In the genomic region with DNA sequence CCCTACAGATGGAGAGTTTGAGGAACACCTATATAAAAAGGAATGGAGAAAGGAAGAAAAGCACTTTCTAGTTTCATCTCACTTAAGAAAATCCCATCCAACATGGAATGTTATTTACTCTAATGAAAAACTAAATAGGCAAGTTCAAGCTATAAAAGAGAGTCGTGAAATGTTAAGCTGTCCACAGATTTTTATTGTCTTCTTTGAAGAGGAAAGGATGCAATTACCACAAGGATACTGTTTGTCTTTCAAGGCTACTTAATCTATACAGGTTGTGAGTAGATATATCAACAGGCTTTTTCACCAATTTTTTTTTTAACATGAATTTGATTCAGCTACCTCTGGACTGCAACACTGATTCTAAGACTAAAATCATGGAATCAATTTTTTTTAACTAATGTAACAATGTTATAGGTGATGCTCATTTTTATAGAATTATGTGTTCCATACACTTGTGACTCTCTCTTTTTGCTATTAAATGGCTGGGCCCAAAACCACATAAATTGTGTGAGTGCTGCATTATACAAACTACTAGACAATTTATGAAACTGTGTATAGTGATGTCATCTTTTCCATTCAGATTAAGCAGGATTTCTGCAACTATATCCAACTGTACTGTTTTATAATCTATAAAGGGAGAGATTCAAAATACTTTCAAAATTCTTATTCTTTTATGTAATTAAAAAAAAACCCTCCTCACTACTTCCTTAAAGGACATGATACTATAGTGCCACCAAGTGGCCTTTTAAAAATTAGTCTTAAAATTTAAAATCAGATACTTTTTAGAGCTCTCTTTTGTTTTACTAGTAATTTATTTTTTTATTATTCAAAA, we compare ENCODE assay signal across 9 cellular contexts. TPM values are rescaled to one million over a fixed set of nuclear protein-coding genes. Genes with fewer than 3 reads are reported as not detected.
DNase-seq lines count a peak whose midpoint lies in the region; ATAC-seq, FAIRE-seq and TF ChIP-seq lines count a peak whose summit lies in the region.
"Had no signal": no experiment of that assay in that cellular context is flagged by ENCODE, and none has a peak within 500 bp of the region (broad histone marks: within the 10 kb centered on the region; RNA-seq: fewer than 3 reads in every experiment).

No MANE protein-coding gene starts in this region.

- TF ChIP-seq RAD21 in K562 (CRISPR knock-in tag; conservative IDR thresholded peaks at IDR 0.05 in 1 of 2, IDR thresholded peaks at IDR 0.05 in 1 of 2): peak; percentile 62 to 63

- no peak overlapping the region for H3K4me3 ChIP-seq in K562
- H3K4me3 ChIP-seq in right lobe of liver: no peak overlapping the region
- H3K4me3 ChIP-seq: BLaER1 treated with 17β-estradiol and CSF1 and Interleukin-3, amounts not matched to agents 10 nM and 100 nM had no signal

- H2AFZ ChIP-seq in K562 (ENCODE audit: low read depth, low read length): no peak overlapping the region

- in situ Hi-C loops in K562 (cut with MboI): no loop called here

- no peaks in the 10 kb centered on the region for H3K27me3 ChIP-seq in K562 (ENCODE audit: control insufficient read depth in 2 of 2, insufficient read depth in 2 of 2, low read length in 2 of 2)
- no peaks in the 10 kb centered on the region for H3K27me3 ChIP-seq in right lobe of liver
- H3K27me3 ChIP-seq: BLaER1 treated with 17β-estradiol and CSF1 and Interleukin-3, amounts not matched to agents 10 nM and 100 nM had no signal

- H3K4me1 ChIP-seq in K562 (replicated peaks in 1 of 2; ENCODE audit: control insufficient read depth in 2 of 2, insufficient read depth in 2 of 2, low read length in 2 of 2) (no peaks in the 10 kb centered on the region; a peak in 1 of 5 replicates), right lobe of liver (peaks cover 0 to 8% (median 2%) of the 10 kb centered on the region in 4 donors)
- H3K4me1 ChIP-seq: BLaER1 treated with 17β-estradiol and CSF1 and Interleukin-3, amounts not matched to agents 10 nM and 100 nM had no signal

- H3K27ac ChIP-seq in K562 (ENCODE audit: extremely low read depth, low read depth, low read length): no peak overlapping the region
- H3K27ac ChIP-seq in right lobe of liver: no peak overlapping the region
- H3K27ac ChIP-seq: BLaER1 treated with 17β-estradiol and CSF1 and Interleukin-3, amounts not matched to agents 10 nM and 100 nM had no signal

- H3K9ac ChIP-seq in K562 (ENCODE audit: insufficient read depth in 1 of 2, low read depth in 2 of 2, low read length in 2 of 2): no peak overlapping the region

- TF ChIP-seq CTCF in K562 (IDR thresholded peaks at IDR 0.05 in 2 of 3, conservative IDR thresholded peaks at IDR 0.05 in 1 of 3; ENCODE audit: insufficient read depth in 2 of 3, low read depth in 1 of 3, low read length in 3 of 3): peak in 2 of 3 experiments; percentile 42 to 64; a peak in 3 of 6 replicates
- peak; percentile 44 to 70 (median 64) for TF ChIP-seq CTCF in right lobe of liver (IDR thresholded peaks at IDR 0.05)

- no TSS peak for BruUV-seq in K562 (replicated peaks; lab: Mats Ljungman, UMichigan)

- H3K79me2 ChIP-seq in K562 (ENCODE audit: control insufficient read depth, insufficient read depth, low read length): no peaks in the 10 kb centered on the region

- no peak for TF ChIP-seq EP300 in K562 (IDR thresholded peaks at IDR 0.05; ENCODE audit: low read length)

- H3K9me3 ChIP-seq in K562 (replicated peaks; ENCODE audit: control insufficient read depth, insufficient read depth, low read depth, low read length) (no peaks in the 10 kb centered on the region), right lobe of liver (no peaks in the 10 kb centered on the region)
- H3K9me3 ChIP-seq: BLaER1 treated with 17β-estradiol and CSF1 and Interleukin-3, amounts not matched to agents 10 nM and 100 nM had no signal

- no peaks in the 10 kb centered on the region for H4K20me1 ChIP-seq in K562 (replicated peaks; ENCODE audit: control insufficient read depth, insufficient read depth, low read length)

- no peak for ATAC-seq in K562
- ATAC-seq in right lobe of liver: peak in 2 of 4 donors; percentile 43 to 44
- no peak for ATAC-seq in GM18861 (IDR thresholded peaks at IDR 0.05; ENCODE audit: unreplicated experiment)
- no peak for ATAC-seq in GM19467 (IDR thresholded peaks at IDR 0.05; ENCODE audit: unreplicated experiment)
- no peak for ATAC-seq in esophagus mucosa

- POLR2A ChIA-PET in K562 (lab: Yijun Ruan, JAX): interaction anchor here (0.6 to 2.2 kb wide), 5 partner anchors 11 to 417 kb away, joined by 3 to 8 read pairs (median 3); no protein-coding TSS in a partner anchor

- peak; percentile 42 for DNase-seq in NCI-H2107 treated with DMSO at 0.1 percent for 48 hours (lab: John Stamatoyannopoulos, UW; ENCODE audit: unreplicated experiment)
- DNase-seq in NCI-H2107 (lab: John Stamatoyannopoulos, UW): no peak
- peak; percentile 7 for DNase-seq in NCI-H345 treated with DMSO at 0.1 percent for 48 hours (lab: John Stamatoyannopoulos, UW; ENCODE audit: unreplicated experiment)
- DNase-seq in K562 (ENCODE audit: extremely low read depth in 1 of 4, low spot score in 3 of 4): peak in 2 of 4 experiments; percentile 10 to 34
- no peak for DNase-seq in right lobe of liver

- no peak for FAIRE-seq in K562 (lab: Jason Lieb, UNC)

- no peaks in the 10 kb centered on the region for H3K9me1 ChIP-seq in K562 (ENCODE audit: control insufficient read depth, insufficient read depth, low read length)

- H3K4me2 ChIP-seq in K562 (ENCODE audit: insufficient read depth, low read length): no peak overlapping the region
- H3K4me2 ChIP-seq: BLaER1 treated with 17β-estradiol and CSF1 and Interleukin-3, amounts not matched to agents 10 nM and 100 nM had no signal

- H3K36me3 ChIP-seq in K562 (ENCODE audit: control insufficient read depth, insufficient read depth, low read length) (no peaks in the 10 kb centered on the region; the same call in 2 of the 3 replicates), right lobe of liver (peaks cover 0 to 17% (median 0%) of the 10 kb centered on the region in 4 donors)

- TF ChIP-seq POLR2A in K562 (conservative IDR thresholded peaks at IDR 0.05) (no peak), right lobe of liver (IDR thresholded peaks at IDR 0.05) (no peak)

- intact Hi-C loops in K562 (cut with micrococcal nuclease) (loop anchor here (2.0 to 10.0 kb wide), 3 partner anchors 161 to 451 kb away; partner anchors contain the start of gene TM7SF3), right lobe of liver (cut with DNase I) (loop anchor here in 1 of 2 donors (5.0 kb wide), 1 partner anchor 289 kb away; no protein-coding TSS in a partner anchor)

- 63% methylated on average over 1 of the region's 1 CpG for WGBS in K562 (ENCODE audit: insufficient coverage, low coverage, missing lambda C conversion rate)
- 78% methylated on average over 1 of the region's 1 CpG for WGBS in right lobe of liver (ENCODE audit: insufficient coverage, low coverage, low lambda C conversion rate, missing lambda C conversion rate)

- CTCF ChIA-PET in K562 (lab: Yijun Ruan, JAX; ENCODE audit: low intra/inter-chr PET ratio): interaction anchor here (0.6 to 1.1 kb wide), 5 partner anchors 12 to 452 kb away, joined by 3 to 5 read pairs (median 3); no protein-coding TSS in a partner anchor

TF ChIP-seq in K562, 482 proteins besides CTCF, POLR2A, EP300 and RAD21 (continues in another document):
- TF ChIP-seq RBM25 (IDR thresholded peaks at IDR 0.05; ENCODE audit: low read depth, low read length, severe bottlenecking): no peak
- no peak for TF ChIP-seq ASH1L (IDR thresholded peaks at IDR 0.05; ENCODE audit: borderline replicate concordance, low read depth, partially characterized antibody)
- TF ChIP-seq BCLAF1 (IDR thresholded peaks at IDR 0.05; ENCODE audit: borderline replicate concordance in 1 of 2, control insufficient read depth in 1 of 2, low read depth in 2 of 2, low read length in 1 of 2): no peak
- TF ChIP-seq TCF3 (CRISPR knock-in tag; IDR thresholded peaks at IDR 0.05): no peak

RNA-seq across cellular contexts. Expression of gene BMAL2, which starts 26.7 kb away (rescaled TPM):
- not detected in 2 replicates for total RNA-seq in K562 (2011; cell fraction: chromatin; rRNA removed; ENCODE audit: low replicate concordance)
- total RNA-seq in K562 (2011; cell fraction: nucleolus; rRNA removed): not detected in 2 replicates
- 0.23 TPM in 1 of 2 replicates, not detected in the other for total RNA-seq in K562 (2011; cell fraction: nucleoplasm; rRNA removed)
- total RNA-seq in K562 (2014; rRNA removed) (0.16 and 0.50 TPM in 2 replicates), K562 (2014; rRNA removed; fragmentation: Illumina TruSeq; extraction: Trizol) (0.62 and 0.70 TPM in 2 replicates), K562 (2015; rRNA removed; fragmentation: Illumina TruSeq; extraction: Trizol) (0.45 and 0.72 TPM in 2 replicates), K562 (2021) (0.38 and 0.60 TPM in 2 replicates), right lobe of liver (10 to 100 TPM in 1 of 6 experiments, 1 to 10 TPM in 5; 2.6 to 22.5 (median 4.3) TPM), esophagus mucosa (58.3 TPM)
- polyA plus RNA-seq in K562 (2011; rRNA removed) (0.16 and 1.1 TPM in 2 replicates), K562 (2014; fragmentation: Illumina TruSeq; extraction: Trizol) (0.40 and 0.42 TPM in 2 replicates), K562 (2014; fragmentation: Nextera tagmentation; extraction: Ambion mirVana) (under 1 TPM; 0.01 to 0.04 TPM), K562 (2014; rRNA removed) (0.13 and 0.17 TPM in 2 replicates)
- polyA plus RNA-seq in K562 (2011; cell fraction: cytosol; rRNA removed): 0.04 TPM in 2 replicates
- polyA plus RNA-seq in K562 (2011; cell fraction: nucleus; rRNA removed): 0.07 and 0.11 TPM in 2 replicates
- polyA plus RNA-seq in K562 (2012): 0.35 and 0.36 TPM in 2 replicates
- polyA minus RNA-seq in K562 (2011; rRNA and poly(A)+ RNA removed): 0.30 and 0.74 TPM in 2 replicates
- polyA minus RNA-seq in K562 (2011; cell fraction: cytosol; rRNA and poly(A)+ RNA removed): 1.5 TPM in 1 of 2 replicates, not detected in the other
- polyA minus RNA-seq in K562 (2011; cell fraction: nucleus; rRNA and poly(A)+ RNA removed): 0.13 TPM in 1 of 2 replicates, not detected in the other

Comparison
In these comparisons a context has a peak if more than half of its experiments do, and no peak if none do; other contexts are left out.
1. DNase-seq: peak in NCI-H2107 treated with DMSO at 0.1 percent for 48 hours (single experiment) and NCI-H345 treated with DMSO at 0.1 percent for 48 hours (single experiment); none in NCI-H2107 (single experiment) and right lobe of liver (0 of 3).